33 cellular contexts compared by ENCODE assay signal in genomic region chrX:8430444-8430843, GRCh38. TPM values are rescaled to one million over a fixed set of nuclear protein-coding genes. Genes with fewer than 3 reads are reported as not detected.
"Had no signal": no experiment of that assay in that cellular context is flagged by ENCODE, and none has a peak within 500 bp of the region (broad histone marks: within the 10 kb centered on the region; RNA-seq: fewer than 3 reads in every experiment).

No MANE protein-coding gene starts in this region.

- H3K36me3 ChIP-seq: colonic mucosa, esophagus squamous epithelium, gastrocnemius medialis, heart right ventricle, left ventricle myocardium inferior, lower lobe of right lung had no signal

- H3K4me1 ChIP-seq: colonic mucosa, esophagus squamous epithelium, gastrocnemius medialis, heart right ventricle, left ventricle myocardium inferior, lower lobe of right lung had no signal

- DNase-seq: colonic mucosa; cortex of kidney; effector CD8-positive, alpha-beta T cell; effector memory CD8-positive, alpha-beta T cell; endodermal cell; erythroblast; esophagus squamous epithelium; foreskin fibroblast; foreskin melanocyte; gastrocnemius medialis; glutamatergic neuron; head of caudate nucleus; heart right ventricle; hippocampal formation; left cardiac atrium; left ventricle myocardium inferior; lower lobe of right lung; mesenchymal stem cell; mucosa of descending colon; naive B cell; naive thymus-derived CD8-positive, alpha-beta T cell had no signal

- H3K27ac ChIP-seq: colonic mucosa, epithelial cell of prostate, esophagus squamous epithelium, gastrocnemius medialis, heart right ventricle, left ventricle myocardium inferior, lower lobe of right lung had no signal

- ATAC-seq: effector memory CD8-positive, alpha-beta T cell; esophagus mucosa; gastrocnemius medialis; heart right ventricle; left cardiac atrium; mucosa of descending colon; naive thymus-derived CD8-positive, alpha-beta T cell had no signal

- H3K4me3 ChIP-seq: colonic mucosa, esophagus squamous epithelium, gastrocnemius medialis, heart right ventricle, left ventricle myocardium inferior, lower lobe of right lung, mucosa of descending colon had no signal

- FAIRE-seq: endometrium, islet of Langerhans, keratinocyte had no signal

- H3K9me3 ChIP-seq: colonic mucosa, esophagus squamous epithelium, gastrocnemius medialis, heart right ventricle, left ventricle myocardium inferior, lower lobe of right lung, mucosa of descending colon had no signal

- H3K27me3 ChIP-seq: colonic mucosa, esophagus squamous epithelium, gastrocnemius medialis, heart right ventricle had no signal

RNA-seq across cellular contexts. Expression of gene VCX3B, which starts 34.2 kb away (rescaled TPM):
- total RNA-seq: colonic mucosa; dermis microvascular lymphatic vessel endothelial cell; endodermal cell; esophagus mucosa; esophagus squamous epithelium; gastrocnemius medialis; glomerular endothelial cell; kidney epithelial cell; left cardiac atrium; left ventricle myocardium inferior; lower lobe of right lung; lung microvascular endothelial cell; mesenteric fat pad; mesothelial cell of epicardium; mucosa of descending colon; myocyte; naive thymus-derived CD8-positive, alpha-beta T cell had no signal
- polyA plus RNA-seq: keratinocyte; naive thymus-derived CD8-positive, alpha-beta T cell had no signal
